Comparison of ENCODE assay signal across 17 cellular contexts in the genomic region with DNA sequence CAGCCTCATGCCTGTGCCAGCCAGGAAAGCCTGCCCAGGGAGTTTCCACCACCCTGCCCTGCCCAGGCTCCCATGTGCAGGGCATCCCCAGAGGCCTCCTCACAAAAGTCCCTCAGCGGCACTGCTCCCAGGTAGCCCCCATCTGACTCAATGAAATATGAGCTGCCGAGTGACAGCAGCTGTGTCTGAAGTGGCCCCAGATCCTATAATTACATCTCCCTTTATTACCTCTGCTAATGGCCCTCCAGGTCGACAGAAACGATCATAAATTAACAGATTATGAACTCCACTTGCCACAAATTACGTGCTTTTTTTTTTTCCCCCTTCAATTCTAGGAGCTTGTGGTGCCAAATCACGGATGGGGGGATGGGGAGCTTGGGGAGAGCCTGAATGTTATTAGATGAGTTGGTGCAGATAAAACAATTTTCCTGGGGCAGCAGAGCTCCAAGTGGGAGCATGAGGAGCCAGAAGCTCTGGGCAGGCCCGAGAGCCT.
DNase-seq lines count a peak whose midpoint lies in the region; ATAC-seq and TF ChIP-seq lines count a peak whose summit lies in the region.
"Had no signal": no experiment of that assay in that cellular context is flagged by ENCODE, and none has a peak within 500 bp of the region (broad histone marks: within the 10 kb centered on the region; RNA-seq: fewer than 3 reads in every experiment).

No MANE protein-coding gene starts in this region.

- intact Hi-C loops in spleen (cut with DNase I; ENCODE audit: low total_unique reads) (no loop called here), ascending aorta (cut with DNase I) (no loop called here)

- TF ChIP-seq CTCF in spleen (IDR thresholded peaks at IDR 0.05 in 8 of 11, conservative IDR thresholded peaks at IDR 0.05 in 3 of 11) (no peak), ascending aorta (IDR thresholded peaks at IDR 0.05) (no peak)

- no peak overlapping the region for H3K4me3 ChIP-seq in NT2/D1 (ENCODE audit: insufficient read length, low read depth)
- H3K4me3 ChIP-seq in spleen = no peak overlapping the region
- H3K4me3 ChIP-seq in ascending aorta = no peak overlapping the region
- H3K4me3 ChIP-seq: suprapubic skin had no signal

- H3K4me1 ChIP-seq in NT2/D1 (ENCODE audit: insufficient read depth, insufficient read length) = peaks cover 13% of the 10 kb centered on the region
- no peaks in the 10 kb centered on the region for H3K4me1 ChIP-seq in spleen
- H3K4me1 ChIP-seq in ascending aorta = no peaks in the 10 kb centered on the region
- H3K4me1 ChIP-seq: suprapubic skin had no signal

- H3K27me3 ChIP-seq in NT2/D1 (ENCODE audit: insufficient read depth, insufficient read length) (no peaks in the 10 kb centered on the region), spleen (replicated peaks in 1 of 7) (peaks cover 0 to 4% (median 0%) of the 10 kb centered on the region in 7 donors), ascending aorta (no peaks in the 10 kb centered on the region)
- H3K27me3 ChIP-seq: suprapubic skin had no signal

- H3K9me3 ChIP-seq in NT2/D1 (ENCODE audit: insufficient read depth, low read length) (no peaks in the 10 kb centered on the region), spleen (no peaks in the 10 kb centered on the region), ascending aorta (no peaks in the 10 kb centered on the region)
- H3K9me3 ChIP-seq: suprapubic skin had no signal

- WGBS in spleen, 5 donors = 69 to 81% (median 78%) methylated on average over 7 of the region's 7 CpGs

- DNase-seq in DMS53 (lab: John Stamatoyannopoulos, UW) (peak; percentile 34), DMS53 treated with DMSO at 0.1 percent for 48 hours (lab: John Stamatoyannopoulos, UW; ENCODE audit: unreplicated experiment) (no peak), NCI-H2107 (lab: John Stamatoyannopoulos, UW) (peak; percentile 100), NT2/D1 (ENCODE audit: low read depth, low spot score) (no peak), spleen (peak; percentile 25), ascending aorta (ENCODE audit: low spot score in 2 of 2) (no peak)
- no peak for DNase-seq in stimulated activated CD4-positive, alpha-beta T cell treated with anti-CD3 and anti-CD28 coated beads, Interleukin-4, amount 100 ng/mL, for 4 hours
- DNase-seq: activated CD4-positive, alpha-beta memory T cell treated with anti-CD3 and anti-CD28 coated beads for 36 hours; CD8-positive, alpha-beta T cell; effector memory CD4-positive, alpha-beta T cell; HFFc6; mesenchymal stem cell; MM.1S had no signal

- ATAC-seq in GM18873 (IDR thresholded peaks at IDR 0.05; ENCODE audit: low FRiP score, unreplicated experiment) = no peak
- ATAC-seq: CD8-positive, alpha-beta T cell; Panc1 had no signal

- H3K9ac ChIP-seq in NT2/D1 (ENCODE audit: insufficient read length, low read depth) = peak overlapping the region; percentile 10

- H3K27ac ChIP-seq in spleen = no peak overlapping the region
- H3K27ac ChIP-seq in ascending aorta = no peak overlapping the region
- H3K27ac ChIP-seq: 22Rv1, suprapubic skin had no signal

- TF ChIP-seq POLR2A in spleen (IDR thresholded peaks at IDR 0.05) = no peak

- no peaks in the 10 kb centered on the region for H3K36me3 ChIP-seq in NT2/D1 (ENCODE audit: insufficient read depth, insufficient read length, low read length)
- H3K36me3 ChIP-seq in spleen = no peaks in the 10 kb centered on the region
- H3K36me3 ChIP-seq in ascending aorta = no peaks in the 10 kb centered on the region
- H3K36me3 ChIP-seq: suprapubic skin had no signal

Comparison
In these comparisons a context has a peak if more than half of its experiments do, and no peak if none do; other contexts are left out.
1. DNase-seq: peak in DMS53 (single experiment), NCI-H2107 (single experiment) and spleen (single experiment); none in DMS53 treated with DMSO at 0.1 percent for 48 hours (single experiment), NT2/D1 (single experiment), stimulated activated CD4-positive, alpha-beta T cell treated with anti-CD3 and anti-CD28 coated beads, Interleukin-4, amount 100 ng/mL, for 4 hours (0 of 2) and ascending aorta (0 of 2).